ENCODE assay signal across 20 cellular contexts in genomic region chr10:43681226-43681625, GRCh38. TPM values are rescaled to one million over a fixed set of nuclear protein-coding genes. Genes with fewer than 3 reads are reported as not detected.
DNase-seq lines count a peak whose midpoint lies in the region; TF ChIP-seq lines count a peak whose summit lies in the region.
"Had no signal": no experiment of that assay in that cellular context is flagged by ENCODE, and none has a peak within 500 bp of the region (broad histone marks: within the 10 kb centered on the region; RNA-seq: fewer than 3 reads in every experiment).

No MANE protein-coding gene starts in this region.

- H3K4me1 ChIP-seq in esophagus squamous epithelium = peaks cover 0 to 27% (median 5%) of the 10 kb centered on the region in 3 donors
- H3K4me1 ChIP-seq: Caco-2 had no signal

- intact Hi-C loops in esophagus squamous epithelium (cut with DNase I) = no loop called here

- H3K36me3 ChIP-seq in esophagus squamous epithelium = no peaks in the 10 kb centered on the region
- H3K36me3 ChIP-seq: BLaER1 treated with 17β-estradiol and CSF1 and Interleukin-3, amounts not matched to agents 10 nM and 100 nM had no signal

- DNase-seq in DMS 273 (lab: John Stamatoyannopoulos, UW; ENCODE audit: unreplicated experiment) = peak; percentile 21
- DNase-seq in DMS 273 treated with DMSO at 0.1 percent for 48 hours (lab: John Stamatoyannopoulos, UW) = no peak
- peak; percentile 68 for DNase-seq in G401 (ENCODE audit: low spot score)
- DNase-seq in cerebellar cortex (ENCODE audit: low spot score) = peak; percentile 53
- peak; percentile 12 for DNase-seq in coronary artery (ENCODE audit: low spot score)
- DNase-seq in NCI-H1417 (lab: John Stamatoyannopoulos, UW) = no peak
- no peak for DNase-seq in esophagus squamous epithelium (lab: John Stamatoyannopoulos, UW)
- DNase-seq: AML-193; Caco-2; Calu3; CD4-positive, alpha-beta T cell; CD8-positive, alpha-beta T cell; DMS79 treated with DMSO at 0.1 percent for 48 hours; GDM1 had no signal

- in situ Hi-C loops in G401 (cut with HindIII; ENCODE audit: low sequenced_read_pairs) = no loop called here

- no peak for TF ChIP-seq POLR2A in esophagus squamous epithelium (IDR thresholded peaks at IDR 0.05)

- 59 to 68% methylated on average over 6 to 7 of the region's 7 CpGs for WGBS in esophagus squamous epithelium, 2 donors

- H3K27me3 ChIP-seq in esophagus squamous epithelium = peaks cover 0 to 10% (median 0%) of the 10 kb centered on the region in 4 donors
- H3K27me3 ChIP-seq: BLaER1 treated with 17β-estradiol and CSF1 and Interleukin-3, amounts not matched to agents 10 nM and 100 nM had no signal

- no peak overlapping the region for H3K27ac ChIP-seq in coronary artery
- no peak overlapping the region for H3K27ac ChIP-seq in esophagus squamous epithelium
- H3K27ac ChIP-seq: 22Rv1; A549; BLaER1 treated with 17β-estradiol and CSF1 and Interleukin-3, amounts not matched to agents 10 nM and 100 nM; C4-2B had no signal

- H3K4me3 ChIP-seq in coronary artery (no peak overlapping the region), esophagus squamous epithelium (no peak overlapping the region)
- H3K4me3 ChIP-seq: A549; BLaER1 treated with 17β-estradiol and CSF1 and Interleukin-3, amounts not matched to agents 10 nM and 100 nM; GM12878 had no signal

- H3K9me3 ChIP-seq in esophagus squamous epithelium = no peaks in the 10 kb centered on the region
- H3K9me3 ChIP-seq: A549, Caco-2 had no signal

- TF ChIP-seq CTCF in coronary artery (IDR thresholded peaks at IDR 0.05) (no peak), esophagus squamous epithelium (IDR thresholded peaks at IDR 0.05) (no peak)

RNA-seq across cellular contexts. Expression of gene ZNF32, which starts 32.5 kb away (rescaled TPM):
- total RNA-seq in G401 (2014; rRNA removed; shearing (Covaris generic)) = 15.9 and 22.9 TPM in 2 replicates
- total RNA-seq in esophagus squamous epithelium = 10 to 100 TPM; 10.1 to 38.0 (median 19.3) TPM
- total RNA-seq: A172 had no signal

Comparison
In these comparisons a context has a peak if more than half of its experiments do, and no peak if none do; other contexts are left out.
1. DNase-seq: peak in DMS 273 (single experiment), G401 (single experiment), cerebellar cortex (single experiment) and coronary artery (single experiment); none in DMS 273 treated with DMSO at 0.1 percent for 48 hours (single experiment), NCI-H1417 (0 of 3) and esophagus squamous epithelium (single experiment).